1 cellular context compared by ENCODE assay signal in genomic region chr6:155224031-155224451, GRCh38.
A peak's percentile ranks its signal among the peaks of the same experiment; 100 is the strongest.
TF ChIP-seq lines count a peak whose summit lies in the region.

No MANE protein-coding gene starts in this region.

TF ChIP-seq in GM12878, 131 proteins besides CTCF, POLR2A, EP300 and RAD21 (continued from another document):
- TF ChIP-seq, protein P1, sequence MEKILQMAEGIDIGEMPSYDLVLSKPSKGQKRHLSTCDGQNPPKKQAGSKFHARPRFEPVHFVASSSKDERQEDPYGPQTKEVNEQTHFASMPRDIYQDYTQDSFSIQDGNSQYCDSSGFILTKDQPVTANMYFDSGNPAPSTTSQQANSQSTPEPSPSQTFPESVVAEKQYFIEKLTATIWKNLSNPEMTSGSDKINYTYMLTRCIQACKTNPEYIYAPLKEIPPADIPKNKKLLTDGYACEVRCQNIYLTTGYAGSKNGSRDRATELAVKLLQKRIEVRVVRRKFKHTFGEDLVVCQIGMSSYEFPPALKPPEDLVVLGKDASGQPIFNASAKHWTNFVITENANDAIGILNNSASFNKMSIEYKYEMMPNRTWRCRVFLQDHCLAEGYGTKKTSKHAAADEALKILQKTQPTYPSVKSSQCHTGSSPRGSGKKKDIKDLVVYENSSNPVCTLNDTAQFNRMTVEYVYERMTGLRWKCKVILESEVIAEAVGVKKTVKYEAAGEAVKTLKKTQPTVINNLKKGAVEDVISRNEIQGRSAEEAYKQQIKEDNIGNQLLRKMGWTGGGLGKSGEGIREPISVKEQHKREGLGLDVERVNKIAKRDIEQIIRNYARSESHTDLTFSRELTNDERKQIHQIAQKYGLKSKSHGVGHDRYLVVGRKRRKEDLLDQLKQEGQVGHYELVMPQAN (conservative IDR thresholded peaks at IDR 0.05), result no peak
- TF ChIP-seq ZNF207 (IDR thresholded peaks at IDR 0.05; ENCODE audit: borderline replicate concordance), result no peak
- peak; percentile 86 for TF ChIP-seq IRF4 (IDR thresholded peaks at IDR 0.05; ENCODE audit: low read depth, low read length)
- TF ChIP-seq, protein P2, sequence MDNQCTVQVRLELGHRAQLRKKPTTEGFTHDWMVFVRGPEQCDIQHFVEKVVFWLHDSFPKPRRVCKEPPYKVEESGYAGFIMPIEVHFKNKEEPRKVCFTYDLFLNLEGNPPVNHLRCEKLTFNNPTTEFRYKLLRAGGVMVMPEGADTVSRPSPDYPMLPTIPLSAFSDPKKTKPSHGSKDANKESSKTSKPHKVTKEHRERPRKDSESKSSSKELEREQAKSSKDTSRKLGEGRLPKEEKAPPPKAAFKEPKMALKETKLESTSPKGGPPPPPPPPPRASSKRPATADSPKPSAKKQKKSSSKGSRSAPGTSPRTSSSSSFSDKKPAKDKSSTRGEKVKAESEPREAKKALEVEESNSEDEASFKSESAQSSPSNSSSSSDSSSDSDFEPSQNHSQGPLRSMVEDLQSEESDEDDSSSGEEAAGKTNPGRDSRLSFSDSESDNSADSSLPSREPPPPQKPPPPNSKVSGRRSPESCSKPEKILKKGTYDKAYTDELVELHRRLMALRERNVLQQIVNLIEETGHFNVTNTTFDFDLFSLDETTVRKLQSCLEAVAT (IDR thresholded peaks at IDR 0.05), result no peak
- TF ChIP-seq PAX8 (IDR thresholded peaks at IDR 0.05), result no peak
- peak; percentile 68; the same call in 1 of the 2 replicates for TF ChIP-seq CREM (IDR thresholded peaks at IDR 0.05; ENCODE audit: low read depth)
- TF ChIP-seq HDAC2 (IDR thresholded peaks at IDR 0.05), result no peak
- no peak for TF ChIP-seq PML (IDR thresholded peaks at IDR 0.05; ENCODE audit: low read length)
- peak; percentile 87 to 90 for TF ChIP-seq IKZF2 (IDR thresholded peaks at IDR 0.05)
- 0 out of 2 replicates have a peak, but pooled peaks have one; percentile 0 for TF ChIP-seq ZNF24 (IDR thresholded peaks at IDR 0.05)
- TF ChIP-seq BCL3 (IDR thresholded peaks at IDR 0.05; ENCODE audit: borderline replicate concordance, insufficient read depth, low read depth, low read length, poor library complexity, severe bottlenecking), result peak; percentile 45
- TF ChIP-seq SUPT20H (IDR thresholded peaks at IDR 0.05; ENCODE audit: borderline replicate concordance, control insufficient read depth, low read depth, low read length), result no peak
TF ChIP-seq in GM12878: peak in this region for 32.
